8 cellular contexts compared by ENCODE assay signal in the genomic region with DNA sequence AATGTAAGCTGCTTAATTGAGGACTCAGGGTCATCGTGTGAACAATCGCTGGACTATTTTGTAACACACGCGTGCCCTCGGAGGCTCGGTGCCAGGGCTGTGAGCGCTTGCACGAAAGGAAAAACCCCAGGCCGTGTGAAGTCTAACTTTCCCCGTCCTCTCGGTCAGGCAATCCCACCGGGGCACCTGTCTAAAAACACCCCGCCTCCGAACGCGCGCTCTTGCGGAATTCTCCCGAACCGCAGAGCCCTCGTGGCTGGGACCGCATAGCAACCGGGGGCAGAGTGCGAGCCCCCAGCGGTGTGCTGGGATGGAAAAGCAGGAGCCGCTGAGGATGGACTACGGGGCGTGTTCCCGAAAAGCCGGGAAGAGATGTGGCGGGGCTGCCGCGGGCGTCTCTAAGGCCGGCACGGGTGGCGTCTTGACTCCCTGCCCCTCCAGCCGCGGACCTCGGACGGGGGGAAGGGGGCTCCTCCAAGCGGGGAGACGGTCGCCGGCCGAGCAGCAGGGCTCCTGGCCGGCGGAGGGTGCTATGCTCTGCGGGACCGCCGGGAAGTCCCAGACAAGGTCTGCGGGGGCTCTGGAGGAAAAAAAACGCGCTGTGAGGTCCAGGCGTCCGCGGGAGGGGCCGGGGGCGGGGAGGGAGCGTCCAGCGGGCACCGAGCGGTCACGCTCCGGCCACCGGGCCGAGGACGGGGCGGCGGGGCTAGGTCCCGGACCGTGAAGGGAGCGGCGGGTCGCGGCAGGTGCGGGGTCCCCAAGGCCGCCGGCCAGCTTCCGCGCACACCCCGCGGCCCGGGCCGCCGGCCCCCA. TPM values are rescaled to one million over a fixed set of nuclear protein-coding genes. Genes with fewer than 3 reads are reported as not detected.
DNase-seq lines count a peak whose midpoint lies in the region; ATAC-seq, FAIRE-seq and TF ChIP-seq lines count a peak whose summit lies in the region.

No MANE protein-coding gene starts in this region.

- H3K9ac ChIP-seq in K562 (ENCODE audit: insufficient read depth in 1 of 2, low read depth in 2 of 2, low read length in 2 of 2) (peak overlapping the region; percentile 93 to 96), iPS-20b (ENCODE audit: low read depth, low read length) (peak overlapping the region; percentile 74; the same call in 1 of the 2 replicates)

- H3K36me3 ChIP-seq in K562 (ENCODE audit: control insufficient read depth, insufficient read depth, low read length) (peaks cover 17% of the 10 kb centered on the region), iPS-20b (ENCODE audit: insufficient read depth, low read depth, low read length) (no peaks in the 10 kb centered on the region; the same call in 1 of the 2 replicates), small intestine (ENCODE audit: control insufficient read depth in 2 of 2, insufficient read depth in 2 of 2, low read length in 2 of 2) (no peaks in the 10 kb centered on the region)

- H3K27me3 ChIP-seq in K562 (ENCODE audit: control insufficient read depth in 2 of 2, insufficient read depth in 2 of 2, low read length in 2 of 2): peaks cover 11 to 13% of the 10 kb centered on the region in 2 experiments
- peaks cover 32% of the 10 kb centered on the region for H3K27me3 ChIP-seq in iPS-20b (ENCODE audit: insufficient read depth, low read length)
- H3K27me3 ChIP-seq in small intestine (ENCODE audit: control insufficient read depth in 2 of 2, insufficient read depth in 2 of 2, low read length in 2 of 2): no peaks in the 10 kb centered on the region

- peaks cover 11% of the 10 kb centered on the region; the same call in 1 of the 2 replicates for H4K20me1 ChIP-seq in K562 (replicated peaks; ENCODE audit: control insufficient read depth, insufficient read depth, low read length)

- POLR2A ChIA-PET in K562 (lab: Yijun Ruan, JAX): interaction anchor here (0.6 to 1.5 kb wide), 6 partner anchors 16 to 687 kb away, joined by 3 to 4 read pairs (median 3); no protein-coding TSS in a partner anchor

- H3K9me1 ChIP-seq in K562 (ENCODE audit: control insufficient read depth, insufficient read depth, low read length): peaks cover 3% of the 10 kb centered on the region

- intact Hi-C loops in K562 (cut with micrococcal nuclease): loop anchor here (5.0 kb wide), 1 partner anchor 108 kb away; no protein-coding TSS in a partner anchor

- CTCF ChIA-PET in K562 (lab: Yijun Ruan, JAX; ENCODE audit: low intra/inter-chr PET ratio): interaction anchor here (0.6 to 0.7 kb wide), 2 partner anchors 228 to 1347 kb away, joined by 3 read pairs; no protein-coding TSS in a partner anchor

- no peaks in the 10 kb centered on the region for H3K9me3 ChIP-seq in K562 (replicated peaks; ENCODE audit: control insufficient read depth, insufficient read depth, low read depth, low read length)
- no peaks in the 10 kb centered on the region for H3K9me3 ChIP-seq in iPS-20b (ENCODE audit: insufficient read depth, low read depth, low read length)
- no peaks in the 10 kb centered on the region for H3K9me3 ChIP-seq in small intestine (ENCODE audit: control insufficient read depth, low read depth)

- H3K27ac ChIP-seq in K562 (ENCODE audit: extremely low read depth, low read depth, low read length) (peak overlapping the region; percentile 92), iPS-20b (ENCODE audit: low read length) (no peak overlapping the region), small intestine (ENCODE audit: low read depth in 1 of 2, low read length in 1 of 2) (peak overlapping the region; percentile 88 to 100)

- DNase-seq in Caki2 (ENCODE audit: low read depth): peak; percentile 60
- peak; percentile 29 for DNase-seq in HT1080 (ENCODE audit: low read depth)
- DNase-seq in T-helper 22 cell (ENCODE audit: low read depth): peak; percentile 18
- peak in 3 of 4 experiments; percentile 52 to 72 (median 67) for DNase-seq in K562 (ENCODE audit: extremely low read depth in 1 of 4, low spot score in 3 of 4)
- peak; percentile 43 for DNase-seq in small intestine

- ATAC-seq in GM19452 (IDR thresholded peaks at IDR 0.05; ENCODE audit: unreplicated experiment) (peak; percentile 24), K562 (peak; percentile 59), GM19351 (IDR thresholded peaks at IDR 0.05; ENCODE audit: unreplicated experiment) (no peak)

- H3K4me3 ChIP-seq in K562: peak overlapping the region; percentile 85
- peak overlapping the region; percentile 83 for H3K4me3 ChIP-seq in iPS-20b (ENCODE audit: low read length)
- peak overlapping the region; percentile 78 to 88 for H3K4me3 ChIP-seq in small intestine (ENCODE audit: low read depth in 1 of 2, low read length in 2 of 2)

- peaks cover 16 to 25% of the 10 kb centered on the region in 2 experiments; a peak in 4 of 5 replicates for H3K4me1 ChIP-seq in K562 (replicated peaks in 1 of 2; ENCODE audit: control insufficient read depth in 2 of 2, insufficient read depth in 2 of 2, low read length in 2 of 2)
- peaks cover 4% of the 10 kb centered on the region; the same call in 1 of the 2 replicates for H3K4me1 ChIP-seq in iPS-20b (ENCODE audit: insufficient read depth, low read length)
- H3K4me1 ChIP-seq in small intestine (ENCODE audit: control insufficient read depth in 2 of 2, insufficient read depth in 1 of 2, low read depth in 1 of 2, low read length in 1 of 2): no peaks in the 10 kb centered on the region

- TF ChIP-seq POLR2A in K562 (conservative IDR thresholded peaks at IDR 0.05): no peak

- peak; percentile 41 to 59 (median 44); a peak in 5 of 6 replicates for TF ChIP-seq CTCF in K562 (IDR thresholded peaks at IDR 0.05 in 2 of 3, conservative IDR thresholded peaks at IDR 0.05 in 1 of 3; ENCODE audit: insufficient read depth in 2 of 3, low read depth in 1 of 3, low read length in 3 of 3)

- WGBS in K562 (ENCODE audit: insufficient coverage, low coverage, missing lambda C conversion rate): 2% methylated on average over 62 of the region's 86 CpGs
- WGBS in small intestine, 3 donors: 0 to 1% (median 0%) methylated on average over 57 to 86 of the region's 86 CpGs

- FAIRE-seq in K562 (lab: Jason Lieb, UNC): no peak
- no peak for FAIRE-seq in small intestine (lab: Jason Lieb, UNC)

- TF ChIP-seq RAD21 in K562 (CRISPR knock-in tag; conservative IDR thresholded peaks at IDR 0.05 in 1 of 2, IDR thresholded peaks at IDR 0.05 in 1 of 2): peak in 1 of 2 experiments; percentile 25; a peak in 2 of 4 replicates

- peaks cover 48% of the 10 kb centered on the region for H3K79me2 ChIP-seq in K562 (ENCODE audit: control insufficient read depth, insufficient read depth, low read length)

- TF ChIP-seq EP300 in K562 (IDR thresholded peaks at IDR 0.05; ENCODE audit: low read length): no peak

- in situ Hi-C loops in Caki2 (cut with HindIII; ENCODE audit: low pct_unique_long_range_greater_than_20kb, low sequenced_read_pairs) (no loop called here), K562 (cut with MboI) (no loop called here)

- peak overlapping the region; percentile 96 for H2AFZ ChIP-seq in K562 (ENCODE audit: low read depth, low read length)

- peak overlapping the region; percentile 89 for H3K4me2 ChIP-seq in K562 (ENCODE audit: insufficient read depth, low read length)

- BruUV-seq in K562 (replicated peaks; lab: Mats Ljungman, UMichigan): no TSS peak

RNA-seq across cellular contexts. Expression of a gene that starts 0.9 kb away (rescaled TPM):
- 3.3 and 12.5 TPM in 2 replicates for total RNA-seq in Caki2 (2014; rRNA removed; shearing (Covaris generic); ENCODE audit: low replicate concordance)
- total RNA-seq in HT1080 (2014; rRNA removed; shearing (Covaris generic)): 8.3 and 11.3 TPM in 2 replicates
- 6.4 and 10.0 TPM in 2 replicates for polyA plus RNA-seq in HT1080 (2015; cell fraction: cytosol; rRNA removed)
- 11.9 and 16.2 TPM in 2 replicates for polyA plus RNA-seq in HT1080 (2015; cell fraction: nucleus; rRNA removed)
- total RNA-seq in K562 (2011; cell fraction: chromatin; rRNA removed; ENCODE audit: low replicate concordance): 6.9 and 28.9 TPM in 2 replicates
- total RNA-seq in K562 (2011; cell fraction: nucleolus; rRNA removed): 8.2 and 9.7 TPM in 2 replicates
- 12.2 and 13.4 TPM in 2 replicates for total RNA-seq in K562 (2011; cell fraction: nucleoplasm; rRNA removed)
- total RNA-seq in K562 (2014; rRNA removed) (7.4 and 8.6 TPM in 2 replicates), K562 (2014; rRNA removed; fragmentation: Illumina TruSeq; extraction: Trizol) (10.7 and 10.8 TPM in 2 replicates), K562 (2015; rRNA removed; fragmentation: Illumina TruSeq; extraction: Trizol) (10.4 and 10.7 TPM in 2 replicates), K562 (2021) (15.2 and 16.2 TPM in 2 replicates)
- polyA plus RNA-seq in K562 (2011; rRNA removed) (8.7 and 10.7 TPM in 2 replicates), K562 (2014; fragmentation: Illumina TruSeq; extraction: Trizol) (8.4 and 11.4 TPM in 2 replicates), K562 (2014; fragmentation: Nextera tagmentation; extraction: Ambion mirVana) (1 to 10 TPM; 2.2 to 2.6 TPM), K562 (2014; rRNA removed) (3.8 and 5.6 TPM in 2 replicates), small intestine (1 to 10 TPM; 1.4 to 3.0 (median 1.8) TPM)
- polyA plus RNA-seq in K562 (2011; cell fraction: cytosol; rRNA removed): 4.6 and 5.2 TPM in 2 replicates
- 19.4 and 20.3 TPM in 2 replicates for polyA plus RNA-seq in K562 (2011; cell fraction: nucleus; rRNA removed)
- 5.3 and 6.4 TPM in 2 replicates for polyA plus RNA-seq in K562 (2012)
- polyA minus RNA-seq in K562 (2011; rRNA and poly(A)+ RNA removed): 11.7 and 16.7 TPM in 2 replicates
- 8.9 and 15.2 TPM in 2 replicates for polyA minus RNA-seq in K562 (2011; cell fraction: cytosol; rRNA and poly(A)+ RNA removed)
- 9.0 and 19.4 TPM in 2 replicates for polyA minus RNA-seq in K562 (2011; cell fraction: nucleus; rRNA and poly(A)+ RNA removed)

RNA-seq across cellular contexts. Expression of a gene that starts 55.4 kb away (rescaled TPM):
- 11.7 and 19.7 TPM in 2 replicates for total RNA-seq in Caki2 (2014; rRNA removed; shearing (Covaris generic); ENCODE audit: low replicate concordance)
- 21.5 and 21.7 TPM in 2 replicates for total RNA-seq in HT1080 (2014; rRNA removed; shearing (Covaris generic))
- polyA plus RNA-seq in HT1080 (2015; cell fraction: cytosol; rRNA removed): 15.2 and 24.4 TPM in 2 replicates
- polyA plus RNA-seq in HT1080 (2015; cell fraction: nucleus; rRNA removed): 35.4 and 39.4 TPM in 2 replicates
- total RNA-seq in K562 (2011; cell fraction: chromatin; rRNA removed; ENCODE audit: low replicate concordance): 87.1 and 96.1 TPM in 2 replicates
- 67.0 and 72.4 TPM in 2 replicates for total RNA-seq in K562 (2011; cell fraction: nucleolus; rRNA removed)
- 71.8 and 78.2 TPM in 2 replicates for total RNA-seq in K562 (2011; cell fraction: nucleoplasm; rRNA removed)
- 15.1 and 20.2 TPM in 2 replicates for total RNA-seq in K562 (2014; rRNA removed)
- 11.6 and 12.1 TPM in 2 replicates for total RNA-seq in K562 (2014; rRNA removed; fragmentation: Illumina TruSeq; extraction: Trizol)
- 14.0 and 14.5 TPM in 2 replicates for total RNA-seq in K562 (2015; rRNA removed; fragmentation: Illumina TruSeq; extraction: Trizol)
- 19.0 and 19.6 TPM in 2 replicates for total RNA-seq in K562 (2021)
- polyA plus RNA-seq in K562 (2011; rRNA removed): 21.6 and 27.5 TPM in 2 replicates
- 17.1 and 20.0 TPM in 2 replicates for polyA plus RNA-seq in K562 (2011; cell fraction: cytosol; rRNA removed)
- 40.5 and 46.1 TPM in 2 replicates for polyA plus RNA-seq in K562 (2011; cell fraction: nucleus; rRNA removed)
- polyA plus RNA-seq in K562 (2012): 8.5 and 9.7 TPM in 2 replicates
- polyA plus RNA-seq in K562 (2014; fragmentation: Illumina TruSeq; extraction: Trizol): 9.1 and 10.9 TPM in 2 replicates
- 1 to 10 TPM; 1.3 to 1.6 TPM for polyA plus RNA-seq in K562 (2014; fragmentation: Nextera tagmentation; extraction: Ambion mirVana)
- 9.5 and 13.5 TPM in 2 replicates for polyA plus RNA-seq in K562 (2014; rRNA removed)
- polyA minus RNA-seq in K562 (2011; rRNA and poly(A)+ RNA removed): 40.3 and 41.0 TPM in 2 replicates
- 23.2 and 27.7 TPM in 2 replicates for polyA minus RNA-seq in K562 (2011; cell fraction: cytosol; rRNA and poly(A)+ RNA removed)
- 31.8 and 44.2 TPM in 2 replicates for polyA minus RNA-seq in K562 (2011; cell fraction: nucleus; rRNA and poly(A)+ RNA removed)
- 10 to 100 TPM in 1 of 3 donors, 1 to 10 TPM in 2; 2.2 to 10.6 (median 2.9) TPM for polyA plus RNA-seq in small intestine
